In the genomic region with DNA sequence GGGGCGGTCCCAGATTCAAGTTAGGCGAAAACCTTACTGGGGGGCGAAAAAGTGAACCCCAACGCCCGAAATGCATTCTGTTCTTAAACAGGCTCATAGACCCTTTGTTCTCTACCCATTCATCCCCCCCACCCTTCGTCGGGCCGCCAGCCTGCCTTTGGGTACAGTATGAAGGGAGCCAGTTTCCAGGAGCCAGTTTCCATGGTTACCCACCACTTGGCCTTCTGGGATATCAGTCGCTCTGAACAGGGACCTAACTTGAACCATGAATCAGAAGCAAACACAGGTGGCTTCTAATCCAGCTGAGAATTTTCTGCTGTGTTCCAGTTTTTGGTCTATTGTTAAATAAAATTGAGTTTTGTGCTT, we compare ENCODE assay signal across 8 cellular contexts. TPM values are rescaled to one million over a fixed set of nuclear protein-coding genes. Genes with fewer than 3 reads are reported as not detected.
DNase-seq lines count a peak whose midpoint lies in the region; ATAC-seq and TF ChIP-seq lines count a peak whose summit lies in the region.

No MANE protein-coding gene starts in this region.

- DNase-seq in BE2C, result peak; percentile 74
- peak; percentile 87 for DNase-seq in HuH-7.5 (ENCODE audit: low spot score)
- DNase-seq in RKO (ENCODE audit: low spot score), result peak; percentile 90
- peak; percentile 58 for DNase-seq in activated T-helper 2 cell treated with anti-CD3 and anti-CD28 coated beads, Interferon-gamma antibody, Interleukin-2, Interleukin-4, amounts not matched to agents 10 μg/mL and 5 μg/mL and 100 μg/mL, durations not matched to agents 14 hours and 24 hours and 36 hours (ENCODE audit: low spot score)
- peak; percentile 81 for DNase-seq in fibroblast of pulmonary artery (ENCODE audit: low read depth)
- DNase-seq in natural killer cell treated with Interleukin-12 subunit alpha and Interleukin-12 subunit beta and Interleukin-15 and Interleukin-18, amount 100 ng/mL, for 72 hours (ENCODE audit: low spot score), result no peak
- peak; percentile 47 for DNase-seq in stomach

- H3K9me3 Mint-ChIP-seq in activated T-helper 2 cell treated with anti-CD3 and anti-CD28 coated beads, Interferon-gamma antibody, Interleukin-2, Interleukin-4, amounts not matched to agents 10 μg/mL and 5 μg/mL and 100 μg/mL, durations not matched to agents 14 hours and 24 hours and 36 hours, result peaks cover 7% of the 10 kb centered on the region
- H3K9me3 Mint-ChIP-seq in natural killer cell treated with Interleukin-12 subunit alpha and Interleukin-12 subunit beta and Interleukin-15 and Interleukin-18, amount 100 ng/mL, for 72 hours, result peaks cover 3% of the 10 kb centered on the region

- H3K27ac Mint-ChIP-seq in activated T-helper 2 cell treated with anti-CD3 and anti-CD28 coated beads, Interferon-gamma antibody, Interleukin-2, Interleukin-4, amounts not matched to agents 10 μg/mL and 5 μg/mL and 100 μg/mL, durations not matched to agents 14 hours and 24 hours and 36 hours, result peak overlapping the region; percentile 96
- H3K27ac Mint-ChIP-seq in natural killer cell treated with Interleukin-12 subunit alpha and Interleukin-12 subunit beta and Interleukin-15 and Interleukin-18, amount 100 ng/mL, for 72 hours, result peak overlapping the region; percentile 92 to 100

- peak overlapping the region; percentile 92 for H3K4me3 ChIP-seq in BE2C (ENCODE audit: low read depth, low read length)
- peak overlapping the region; percentile 76 for H3K4me3 ChIP-seq in fibroblast of pulmonary artery (replicated peaks; ENCODE audit: low read depth, low read length)
- H3K4me3 ChIP-seq in stomach, result peak overlapping the region; percentile 86 to 99 (median 96)

- peaks cover 18% of the 10 kb centered on the region for H3K4me1 Mint-ChIP-seq in activated T-helper 2 cell treated with anti-CD3 and anti-CD28 coated beads, Interferon-gamma antibody, Interleukin-2, Interleukin-4, amounts not matched to agents 10 μg/mL and 5 μg/mL and 100 μg/mL, durations not matched to agents 14 hours and 24 hours and 36 hours (ENCODE audit: low read depth)
- H3K4me1 Mint-ChIP-seq in natural killer cell treated with Interleukin-12 subunit alpha and Interleukin-12 subunit beta and Interleukin-15 and Interleukin-18, amount 100 ng/mL, for 72 hours (ENCODE audit: low read depth in 2 of 2), result peaks cover 15 to 17% of the 10 kb centered on the region in 2 donors

- H3K36me3 Mint-ChIP-seq in activated T-helper 2 cell treated with anti-CD3 and anti-CD28 coated beads, Interferon-gamma antibody, Interleukin-2, Interleukin-4, amounts not matched to agents 10 μg/mL and 5 μg/mL and 100 μg/mL, durations not matched to agents 14 hours and 24 hours and 36 hours (ENCODE audit: low read depth), result peaks cover 19% of the 10 kb centered on the region
- H3K36me3 Mint-ChIP-seq in natural killer cell treated with Interleukin-12 subunit alpha and Interleukin-12 subunit beta and Interleukin-15 and Interleukin-18, amount 100 ng/mL, for 72 hours, result no peaks in the 10 kb centered on the region

- H3K27me3 Mint-ChIP-seq in activated T-helper 2 cell treated with anti-CD3 and anti-CD28 coated beads, Interferon-gamma antibody, Interleukin-2, Interleukin-4, amounts not matched to agents 10 μg/mL and 5 μg/mL and 100 μg/mL, durations not matched to agents 14 hours and 24 hours and 36 hours (ENCODE audit: low read depth), result no peaks in the 10 kb centered on the region
- H3K27me3 Mint-ChIP-seq in natural killer cell treated with Interleukin-12 subunit alpha and Interleukin-12 subunit beta and Interleukin-15 and Interleukin-18, amount 100 ng/mL, for 72 hours, result no peaks in the 10 kb centered on the region

- H3K36me3 ChIP-seq in BE2C (peaks cover 5% of the 10 kb centered on the region; the same call in 1 of the 2 replicates), stomach (peaks cover 0 to 11% (median 7%) of the 10 kb centered on the region in 4 donors)

- no peak for TF ChIP-seq POLR2A in stomach (IDR thresholded peaks at IDR 0.05)

- peak overlapping the region; percentile 76 to 91 (median 84) for H3K27ac ChIP-seq in stomach

- peak; percentile 49 for ATAC-seq in GM19452 (IDR thresholded peaks at IDR 0.05; ENCODE audit: unreplicated experiment)
- ATAC-seq in natural killer cell treated with Interleukin-12 subunit alpha and Interleukin-12 subunit beta and Interleukin-15 and Interleukin-18, amount 100 ng/mL, for 72 hours, result peak; percentile 51 to 68

- peaks cover 6% of the 10 kb centered on the region for H3K9me3 ChIP-seq in BE2C
- H3K9me3 ChIP-seq in stomach, result no peaks in the 10 kb centered on the region

- H3K4me1 ChIP-seq in BE2C, result no peaks in the 10 kb centered on the region
- peaks cover 10 to 25% (median 19%) of the 10 kb centered on the region in 4 donors for H3K4me1 ChIP-seq in stomach

- TF ChIP-seq CTCF in BE2C (IDR thresholded peaks at IDR 0.05; ENCODE audit: low read depth, low read length) (no peak), fibroblast of pulmonary artery (IDR thresholded peaks at IDR 0.05; ENCODE audit: low read length, missing control alignments) (no peak), stomach (IDR thresholded peaks at IDR 0.05) (no peak)

- no peak for TF ChIP-seq EP300 in stomach (IDR thresholded peaks at IDR 0.05)

- H3K27me3 ChIP-seq in BE2C (no peaks in the 10 kb centered on the region), stomach (no peaks in the 10 kb centered on the region)

- intact Hi-C loops in activated T-helper 2 cell treated with anti-CD3 and anti-CD28 coated beads, Interferon-gamma antibody, Interleukin-2, Interleukin-4, amounts not matched to agents 10 μg/mL and 5 μg/mL and 100 μg/mL, durations not matched to agents 14 hours and 24 hours and 36 hours (cut with micrococcal nuclease), result loop anchor here (1.0 to 5.0 kb wide), 3 partner anchors 53 to 409 kb away; a partner anchor contains a TSS
- intact Hi-C loops in stomach (cut with DNase I; ENCODE audit: low total_unique reads), result no loop called here

- 0 to 1% (median 0%) methylated on average over 9 of the region's 9 CpGs for WGBS in stomach, 5 donors

- H3K4me3 Mint-ChIP-seq in activated T-helper 2 cell treated with anti-CD3 and anti-CD28 coated beads, Interferon-gamma antibody, Interleukin-2, Interleukin-4, amounts not matched to agents 10 μg/mL and 5 μg/mL and 100 μg/mL, durations not matched to agents 14 hours and 24 hours and 36 hours (ENCODE audit: low read depth), result peak overlapping the region; percentile 99
- peak overlapping the region; percentile 99 for H3K4me3 Mint-ChIP-seq in natural killer cell treated with Interleukin-12 subunit alpha and Interleukin-12 subunit beta and Interleukin-15 and Interleukin-18, amount 100 ng/mL, for 72 hours

RNA-seq across cellular contexts. Expression of a gene that starts 0.5 kb away (rescaled TPM):
- 28.6 TPM for polyA plus RNA-seq in BE2C (2012; ENCODE audit: insufficient read depth, insufficient read length, low read depth)
- 16.7 and 18.2 TPM in 2 replicates for total RNA-seq in activated T-helper 2 cell treated with anti-CD3 and anti-CD28 coated beads, Interferon-gamma antibody, Interleukin-2, Interleukin-4, amounts not matched to agents 10 μg/mL and 5 μg/mL and 100 μg/mL, durations not matched to agents 14 hours and 24 hours and 36 hours
- 10 to 100 TPM; 13.3 to 16.5 TPM for total RNA-seq in natural killer cell treated with Interleukin-12 subunit alpha and Interleukin-12 subunit beta and Interleukin-15 and Interleukin-18, amount 100 ng/mL, for 72 hours
- total RNA-seq in stomach, result 100 to 1,000 TPM in 1 of 5 donors, 10 to 100 TPM in 4; 18.7 to 109 (median 23.5) TPM
- 10 to 100 TPM; 14.0 to 30.5 (median 16.6) TPM for polyA plus RNA-seq in stomach

RNA-seq across cellular contexts. Expression of a gene that starts 53.8 kb away (rescaled TPM):
- polyA plus RNA-seq in BE2C (2012; ENCODE audit: insufficient read depth, insufficient read length, low read depth), result 94.1 TPM
- total RNA-seq in activated T-helper 2 cell treated with anti-CD3 and anti-CD28 coated beads, Interferon-gamma antibody, Interleukin-2, Interleukin-4, amounts not matched to agents 10 μg/mL and 5 μg/mL and 100 μg/mL, durations not matched to agents 14 hours and 24 hours and 36 hours, result 188 and 193 TPM in 2 replicates
- total RNA-seq in natural killer cell treated with Interleukin-12 subunit alpha and Interleukin-12 subunit beta and Interleukin-15 and Interleukin-18, amount 100 ng/mL, for 72 hours, result 100 to 1,000 TPM; 175 to 211 TPM
- total RNA-seq in stomach, result 100 to 1,000 TPM; 129 to 363 (median 207) TPM
- 10 to 100 TPM; 38.5 to 79.3 (median 40.8) TPM for polyA plus RNA-seq in stomach
